ENCODE assay signal across 17 cellular contexts in the genomic region with DNA sequence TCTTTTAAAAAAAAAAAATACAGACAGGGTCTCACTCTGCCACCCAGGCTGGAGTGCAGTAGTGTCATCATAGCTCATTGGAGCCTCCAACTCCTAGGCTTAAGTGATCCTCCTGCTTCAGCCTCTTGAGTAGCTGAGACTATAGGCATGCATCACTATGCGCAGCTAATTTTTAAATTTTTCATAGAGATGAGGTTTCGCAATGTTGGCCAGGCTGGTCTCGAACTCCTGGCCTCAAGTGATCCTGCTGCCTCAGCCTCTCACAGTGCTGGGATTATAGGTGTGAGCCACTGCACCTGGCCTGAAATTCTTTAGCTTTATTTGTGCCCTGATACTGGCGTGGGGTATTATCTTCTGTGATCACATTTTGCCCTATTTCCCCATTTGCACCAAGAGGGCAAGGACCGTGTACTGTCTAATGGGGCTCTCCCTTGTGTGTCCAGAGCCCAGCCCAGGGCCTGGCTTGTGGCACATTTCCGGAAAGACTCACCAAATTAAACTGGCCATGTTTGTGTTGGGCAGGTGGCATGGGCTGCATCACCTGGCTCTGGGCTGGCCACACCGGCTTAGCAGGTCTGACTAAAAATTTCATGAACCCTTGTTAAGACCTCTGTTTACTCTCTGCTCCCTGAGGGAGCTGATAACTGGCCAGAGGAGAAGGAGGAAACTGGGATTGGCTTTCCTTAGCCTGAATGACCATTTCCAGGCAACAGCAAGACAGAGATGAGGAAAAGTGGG. TPM values are rescaled to one million over a fixed set of nuclear protein-coding genes. Genes with fewer than 3 reads are reported as not detected.
DNase-seq lines count a peak whose midpoint lies in the region; ATAC-seq and TF ChIP-seq lines count a peak whose summit lies in the region.
"Had no signal": no experiment of that assay in that cellular context is flagged by ENCODE, and none has a peak within 500 bp of the region (broad histone marks: within the 10 kb centered on the region; RNA-seq: fewer than 3 reads in every experiment).

No MANE protein-coding gene starts in this region.

- CTCF ChIA-PET in PC-3 (lab: Charles Lee) = no interaction called here

- H3K9me3 Mint-ChIP-seq in activated T-helper 1 cell treated with anti-CD3 and anti-CD28 coated beads, Interleukin-12 subunit alpha, Interleukin-12 subunit beta, Interleukin-2, Interleukin-4 antibody, amounts not matched to agents 30 ng/mL and 10 ng/mL and 1 ng/mL, durations not matched to agents 14 hours and 24 hours and 36 hours = no peaks in the 10 kb centered on the region
- H3K9me3 Mint-ChIP-seq: T-cell had no signal

- no peaks in the 10 kb centered on the region for H3K9me3 ChIP-seq in PC-3 (ENCODE audit: low read length)
- H3K9me3 ChIP-seq: ovary had no signal

- TF ChIP-seq CTCF in PC-3 (conservative IDR thresholded peaks at IDR 0.05; ENCODE audit: low read depth, low read length) = no peak

- intact Hi-C loops in PC-3 (cut with micrococcal nuclease) = no loop called here
- intact Hi-C loops in left colon (cut with DNase I, micrococcal nuclease) = no loop called here
- intact Hi-C loops in activated T-helper 1 cell treated with anti-CD3 and anti-CD28 coated beads, Interleukin-12 subunit alpha, Interleukin-12 subunit beta, Interleukin-2, Interleukin-4 antibody, amounts not matched to agents 30 ng/mL and 10 ng/mL and 1 ng/mL, durations not matched to agents 14 hours and 24 hours and 36 hours (cut with micrococcal nuclease) = no loop called here

- H3K27ac ChIP-seq in PC-3 (ENCODE audit: low read length) (peak overlapping the region; percentile 43), substantia nigra (ENCODE audit: low read depth, low read length, poor library complexity, severe bottlenecking) (peak overlapping the region; percentile 94)
- H3K27ac ChIP-seq: ovary had no signal

- H2AFZ ChIP-seq in PC-3 (ENCODE audit: low read length) = no peak overlapping the region

- no peak overlapping the region for H3K4me3 ChIP-seq in PC-3 (ENCODE audit: low read length)
- H3K4me3 ChIP-seq: ovary had no signal

- no peaks in the 10 kb centered on the region for H4K20me1 ChIP-seq in PC-3 (ENCODE audit: low read length)

- H3K9ac ChIP-seq in PC-3 (ENCODE audit: low read length) = no peak overlapping the region

- H3F3A ChIP-seq in PC-3 (ENCODE audit: low read length, unreplicated experiment) = no peaks in the 10 kb centered on the region

- no peak overlapping the region for H3K4me3 Mint-ChIP-seq in activated T-helper 1 cell treated with anti-CD3 and anti-CD28 coated beads, Interleukin-12 subunit alpha, Interleukin-12 subunit beta, Interleukin-2, Interleukin-4 antibody, amounts not matched to agents 30 ng/mL and 10 ng/mL and 1 ng/mL, durations not matched to agents 14 hours and 24 hours and 36 hours
- H3K4me3 Mint-ChIP-seq: T-cell had no signal

- POLR2A ChIA-PET in PC-3 (lab: Charles Lee; ENCODE audit: unreplicated experiment) = no interaction called here

- ATAC-seq in PC-3 (peak; percentile 82), left colon (peak; percentile 75), GM18520 (IDR thresholded peaks at IDR 0.05; ENCODE audit: unreplicated experiment) (no peak)
- ATAC-seq: T-cell had no signal

- no peaks in the 10 kb centered on the region for H3K4me1 Mint-ChIP-seq in activated T-helper 1 cell treated with anti-CD3 and anti-CD28 coated beads, Interleukin-12 subunit alpha, Interleukin-12 subunit beta, Interleukin-2, Interleukin-4 antibody, amounts not matched to agents 30 ng/mL and 10 ng/mL and 1 ng/mL, durations not matched to agents 14 hours and 24 hours and 36 hours (ENCODE audit: low read depth)

- H3K27me3 Mint-ChIP-seq in activated T-helper 1 cell treated with anti-CD3 and anti-CD28 coated beads, Interleukin-12 subunit alpha, Interleukin-12 subunit beta, Interleukin-2, Interleukin-4 antibody, amounts not matched to agents 30 ng/mL and 10 ng/mL and 1 ng/mL, durations not matched to agents 14 hours and 24 hours and 36 hours (ENCODE audit: insufficient read depth) = no peaks in the 10 kb centered on the region
- H3K27me3 Mint-ChIP-seq: T-cell had no signal

- no peaks in the 10 kb centered on the region for H3K79me2 ChIP-seq in PC-3 (ENCODE audit: low read length)

- no peaks in the 10 kb centered on the region for H3K27me3 ChIP-seq in PC-3 (ENCODE audit: low read length)
- H3K27me3 ChIP-seq: ovary had no signal

- H3K27ac Mint-ChIP-seq in activated T-helper 1 cell treated with anti-CD3 and anti-CD28 coated beads, Interleukin-12 subunit alpha, Interleukin-12 subunit beta, Interleukin-2, Interleukin-4 antibody, amounts not matched to agents 30 ng/mL and 10 ng/mL and 1 ng/mL, durations not matched to agents 14 hours and 24 hours and 36 hours = no peak overlapping the region
- H3K27ac Mint-ChIP-seq: T-cell had no signal

- DNase-seq in DMS153 (lab: John Stamatoyannopoulos, UW) = peak; percentile 32
- no peak for DNase-seq in DMS153 treated with DMSO at 0.1 percent for 48 hours (lab: John Stamatoyannopoulos, UW; ENCODE audit: unreplicated experiment)
- DNase-seq in PC-3 = peak; percentile 91
- peak in 1 of 2 donors; percentile 36 for DNase-seq in left colon
- no peak for DNase-seq in substantia nigra (lab: John Stamatoyannopoulos, UW)
- DNase-seq in activated T-helper 1 cell treated with anti-CD3 and anti-CD28 coated beads, Interleukin-12 subunit alpha, Interleukin-12 subunit beta, Interleukin-2, Interleukin-4 antibody, amounts not matched to agents 30 ng/mL and 10 ng/mL and 1 ng/mL, durations not matched to agents 14 hours and 24 hours and 36 hours (ENCODE audit: low spot score) = no peak
- no peak for DNase-seq in SKM-1 (lab: John Stamatoyannopoulos, UW; ENCODE audit: unreplicated experiment)
- DNase-seq: 8988T; activated naive CD4-positive, alpha-beta T cell; DMS79; foreskin fibroblast; kidney glomerular epithelial cell; NCI-H1436; ovary; stimulated activated CD4-positive, alpha-beta T cell treated with anti-CD3 and anti-CD28 coated beads, Interleukin-2, amount 100 ng/mL, for 48 hours; T-cell had no signal

- no peaks in the 10 kb centered on the region for H3K9me2 ChIP-seq in PC-3 (replicated peaks; ENCODE audit: low read length)

- H3K36me3 Mint-ChIP-seq in activated T-helper 1 cell treated with anti-CD3 and anti-CD28 coated beads, Interleukin-12 subunit alpha, Interleukin-12 subunit beta, Interleukin-2, Interleukin-4 antibody, amounts not matched to agents 30 ng/mL and 10 ng/mL and 1 ng/mL, durations not matched to agents 14 hours and 24 hours and 36 hours (ENCODE audit: low read depth) = peaks cover 7% of the 10 kb centered on the region

- peaks cover 22% of the 10 kb centered on the region for H3K4me1 ChIP-seq in PC-3 (ENCODE audit: insufficient read depth, low read length)

- BruUV-seq in PC-3 (replicated peaks; lab: Mats Ljungman, UMichigan) = no TSS peak

- H3K4me2 ChIP-seq in PC-3 (ENCODE audit: low read length) = peak overlapping the region; percentile 26; the same call in 1 of the 2 replicates

- no peaks in the 10 kb centered on the region for H3K36me3 ChIP-seq in PC-3 (ENCODE audit: low read depth, low read length)
- H3K36me3 ChIP-seq: ovary had no signal

RNA-seq across cellular contexts. Expression of a gene that starts 32.2 kb away (rescaled TPM):
- total RNA-seq in PC-3 (2014; rRNA removed) (3.9 and 9.7 TPM in 2 replicates), left colon (1 to 10 TPM; 4.5 to 6.7 TPM)
- total RNA-seq in activated T-helper 1 cell treated with anti-CD3 and anti-CD28 coated beads, Interleukin-12 subunit alpha, Interleukin-12 subunit beta, Interleukin-2, Interleukin-4 antibody, amounts not matched to agents 30 ng/mL and 10 ng/mL and 1 ng/mL, durations not matched to agents 14 hours and 24 hours and 36 hours = 4.1 and 4.5 TPM in 2 replicates

Comparison
In these comparisons a context has a peak if more than half of its experiments do, and no peak if none do; other contexts are left out.
1. DNase-seq: peak in DMS153 (single experiment) and PC-3 (single experiment); none in DMS153 treated with DMSO at 0.1 percent for 48 hours (single experiment), substantia nigra (0 of 49), activated T-helper 1 cell treated with anti-CD3 and anti-CD28 coated beads, Interleukin-12 subunit alpha, Interleukin-12 subunit beta, Interleukin-2, Interleukin-4 antibody, amounts not matched to agents 30 ng/mL and 10 ng/mL and 1 ng/mL, durations not matched to agents 14 hours and 24 hours and 36 hours (single experiment) and SKM-1 (single experiment).